In the genomic region with DNA sequence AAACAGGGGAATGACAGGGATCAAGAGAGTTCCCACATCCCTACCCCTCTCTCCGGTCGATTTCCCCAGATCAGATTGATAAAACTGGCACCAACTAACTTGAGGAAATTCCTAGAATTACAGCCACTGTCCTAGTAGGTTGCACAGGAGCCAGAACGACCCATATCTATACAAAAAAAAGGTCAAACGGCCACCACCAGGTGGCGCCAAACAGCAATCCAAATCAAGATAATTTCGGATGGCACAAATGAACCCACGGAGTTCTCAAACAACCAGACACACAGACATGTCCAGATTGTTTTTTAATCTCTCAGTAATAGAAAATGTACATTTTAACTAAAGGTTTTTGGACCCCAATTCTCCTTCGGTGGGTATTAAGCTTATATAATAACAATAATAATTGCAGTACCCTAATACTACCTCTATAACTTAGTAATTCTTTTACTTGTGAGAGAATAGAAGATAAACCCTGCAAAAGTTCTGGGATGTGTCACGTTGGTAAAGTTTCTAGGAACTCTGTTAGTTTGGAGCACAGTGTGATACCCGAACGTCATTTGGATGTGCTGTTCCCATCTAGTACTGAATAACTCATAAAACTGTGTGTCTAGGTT, we compare ENCODE assay signal across 8 cellular contexts.
DNase-seq lines count a peak whose midpoint lies in the region; ATAC-seq and TF ChIP-seq lines count a peak whose summit lies in the region.

No MANE protein-coding gene starts in this region.

- no peak overlapping the region for H3K27ac ChIP-seq in foreskin keratinocyte

- TF ChIP-seq CTCF in CD14-positive monocyte (IDR thresholded peaks at IDR 0.05): peak; percentile 91
- peak; percentile 79 for TF ChIP-seq CTCF in foreskin keratinocyte (conservative IDR thresholded peaks at IDR 0.05)
- TF ChIP-seq CTCF in osteocyte (IDR thresholded peaks at IDR 0.05): peak; percentile 88

- H3K27me3 ChIP-seq in foreskin keratinocyte: no peaks in the 10 kb centered on the region

- H3K4me1 ChIP-seq in foreskin keratinocyte: no peaks in the 10 kb centered on the region

- no peaks in the 10 kb centered on the region for H3K4me1 Mint-ChIP-seq in CD14-positive monocyte
- H3K4me1 Mint-ChIP-seq in activated T-cell treated with anti-CD3 and anti-CD28 coated beads, Interleukin-2, amount 50 U/mL, for 4 hours (ENCODE audit: low read depth): no peaks in the 10 kb centered on the region
- no peaks in the 10 kb centered on the region for H3K4me1 Mint-ChIP-seq in osteocyte (ENCODE audit: unreplicated experiment)

- ATAC-seq in GM18867 (IDR thresholded peaks at IDR 0.05; ENCODE audit: unreplicated experiment): peak; percentile 71
- ATAC-seq in HG03342 (IDR thresholded peaks at IDR 0.05; ENCODE audit: unreplicated experiment): peak; percentile 67
- no peak for ATAC-seq in activated T-cell treated with anti-CD3 and anti-CD28 coated beads, Interleukin-2, amount 50 U/mL, for 4 hours
- peak; percentile 71 for ATAC-seq in foreskin keratinocyte

- DNase-seq in CD14-positive monocyte (ENCODE audit: low spot score): peak; percentile 40
- peak; percentile 89 for DNase-seq in OCI-M1 (lab: John Stamatoyannopoulos, UW)
- DNase-seq in activated T-cell treated with anti-CD3 and anti-CD28 coated beads, Interleukin-2, amount 50 U/mL, for 4 hours: peak; percentile 17
- DNase-seq in foreskin keratinocyte: peak in 1 of 2 donors; percentile 48
- peak; percentile 86 for DNase-seq in osteocyte (ENCODE audit: extremely low spot score, unreplicated experiment)
- peak; percentile 70 for DNase-seq in ureter (ENCODE audit: low spot score)

- peaks cover 0 to 3% (median 2%) of the 10 kb centered on the region in 3 donors for H3K27me3 Mint-ChIP-seq in CD14-positive monocyte (ENCODE audit: low read depth in 3 of 3)
- H3K27me3 Mint-ChIP-seq in activated T-cell treated with anti-CD3 and anti-CD28 coated beads, Interleukin-2, amount 50 U/mL, for 4 hours (ENCODE audit: low read depth): no peaks in the 10 kb centered on the region
- peaks cover 5% of the 10 kb centered on the region for H3K27me3 Mint-ChIP-seq in osteocyte (ENCODE audit: unreplicated experiment)

- H3K9me3 Mint-ChIP-seq in CD14-positive monocyte (no peaks in the 10 kb centered on the region), osteocyte (ENCODE audit: unreplicated experiment) (no peaks in the 10 kb centered on the region)
- no peaks in the 10 kb centered on the region for H3K9me3 Mint-ChIP-seq in activated T-cell treated with anti-CD3 and anti-CD28 coated beads, Interleukin-2, amount 50 U/mL, for 4 hours

- H3K36me3 Mint-ChIP-seq in CD14-positive monocyte (no peaks in the 10 kb centered on the region), osteocyte (ENCODE audit: unreplicated experiment) (no peaks in the 10 kb centered on the region)
- H3K36me3 Mint-ChIP-seq in activated T-cell treated with anti-CD3 and anti-CD28 coated beads, Interleukin-2, amount 50 U/mL, for 4 hours (ENCODE audit: insufficient read depth): no peaks in the 10 kb centered on the region

- H3K27ac Mint-ChIP-seq in CD14-positive monocyte: no peak overlapping the region
- H3K27ac Mint-ChIP-seq in osteocyte (ENCODE audit: unreplicated experiment): no peak overlapping the region

- H3K4me3 Mint-ChIP-seq in CD14-positive monocyte (no peak overlapping the region), osteocyte (ENCODE audit: unreplicated experiment) (no peak overlapping the region)
- H3K4me3 Mint-ChIP-seq in activated T-cell treated with anti-CD3 and anti-CD28 coated beads, Interleukin-2, amount 50 U/mL, for 4 hours: no peak overlapping the region

- intact Hi-C loops in CD14-positive monocyte (cut with micrococcal nuclease): loop anchor here (5.0 to 10.0 kb wide), 5 partner anchors 266 to 1131 kb away; no protein-coding TSS in a partner anchor

Comparison
In these comparisons a context has a peak if more than half of its experiments do, and no peak if none do; other contexts are left out.
1. ATAC-seq: peak in GM18867 (single experiment), HG03342 (single experiment) and foreskin keratinocyte (single experiment); none in activated T-cell treated with anti-CD3 and anti-CD28 coated beads, Interleukin-2, amount 50 U/mL, for 4 hours (0 of 2).
2. Peak in every context shown above with its lines, with median percentiles within 50 percentile points of each other: CTCF ChIP-seq.